ENCODE assay signal across 11 cellular contexts in genomic region chr2:235614900-235615712, GRCh38.
A peak's percentile ranks its signal among the peaks of the same experiment; 100 is the strongest.
DNase-seq lines count a peak whose midpoint lies in the region; ATAC-seq and TF ChIP-seq lines count a peak whose summit lies in the region.
"Had no signal": no experiment of that assay in that cellular context is flagged by ENCODE, and none has a peak within 500 bp of the region (broad histone marks: within the 10 kb centered on the region; RNA-seq: fewer than 3 reads in every experiment).

No MANE protein-coding gene starts in this region.

- H3K36me3 ChIP-seq in stomach, result no peaks in the 10 kb centered on the region

- intact Hi-C loops in stomach (cut with DNase I; ENCODE audit: low total_unique reads), result no loop called here
- intact Hi-C loops in activated CD8-positive, alpha-beta T cell treated with anti-CD3 and anti-CD28 coated beads for 36 hours (cut with micrococcal nuclease), result no loop called here

- TF ChIP-seq POLR2A in stomach (IDR thresholded peaks at IDR 0.05), result no peak

- no peak overlapping the region for H3K4me3 ChIP-seq in stomach

- DNase-seq in HCEC 1CT (peak; percentile 89), astrocyte of the hippocampus (ENCODE audit: low read depth, low spot score) (peak; percentile 48), hypothalamus (lab: John Stamatoyannopoulos, UW) (peak in 44 of 51 donors; percentile 28 to 92 (median 76)), stomach (no peak), ACHN (no peak)
- no peak for DNase-seq in activated CD8-positive, alpha-beta T cell treated with anti-CD3 and anti-CD28 coated beads for 36 hours
- DNase-seq: activated CD4-positive, alpha-beta T cell treated with anti-CD3 and anti-CD28 coated beads for 1 hour; NCI-H446 had no signal

- H3K4me1 ChIP-seq in stomach, result peaks cover 0 to 36% (median 23%) of the 10 kb centered on the region in 4 donors

- POLR2A ChIA-PET in activated CD8-positive, alpha-beta T cell treated with anti-CD3 and anti-CD28 coated beads for 36 hours (lab: Charles Lee), result no interaction called here

- CTCF ChIA-PET in activated CD8-positive, alpha-beta T cell treated with anti-CD3 and anti-CD28 coated beads for 36 hours (lab: Charles Lee), result no interaction called here

- TF ChIP-seq EP300 in stomach (IDR thresholded peaks at IDR 0.05), result no peak

- no peak for TF ChIP-seq CTCF in stomach (IDR thresholded peaks at IDR 0.05)
- no peak for TF ChIP-seq CTCF in activated CD8-positive, alpha-beta T cell treated with anti-CD3 and anti-CD28 coated beads for 36 hours (IDR thresholded peaks at IDR 0.05)

- no peak for ATAC-seq in HG03039 (IDR thresholded peaks at IDR 0.05; ENCODE audit: unreplicated experiment)
- no peak for ATAC-seq in activated CD8-positive, alpha-beta T cell treated with anti-CD3 and anti-CD28 coated beads for 36 hours
- no peak for ATAC-seq in HG03565 (IDR thresholded peaks at IDR 0.05; ENCODE audit: unreplicated experiment)

- H3K27me3 ChIP-seq in stomach, result no peaks in the 10 kb centered on the region

- no peak overlapping the region for H3K4me3 Mint-ChIP-seq in activated CD8-positive, alpha-beta T cell treated with anti-CD3 and anti-CD28 coated beads for 36 hours
- H3K4me3 Mint-ChIP-seq: stimulated activated naive CD8-positive, alpha-beta T cell treated with anti-CD3 and anti-CD28 coated beads, Interleukin-15, Interleukin-2, amounts not matched to agents 100 ng/mL and 50 ng/mL, for 24 hours had no signal

- H3K27ac ChIP-seq in stomach, result peak overlapping the region in 3 of 5 donors; percentile 10 to 66 (median 19)

- peaks cover 2% of the 10 kb centered on the region for H3K27me3 Mint-ChIP-seq in activated CD8-positive, alpha-beta T cell treated with anti-CD3 and anti-CD28 coated beads for 36 hours

- no peaks in the 10 kb centered on the region for H3K4me1 Mint-ChIP-seq in activated CD8-positive, alpha-beta T cell treated with anti-CD3 and anti-CD28 coated beads for 36 hours (ENCODE audit: low read depth)

- no peaks in the 10 kb centered on the region for H3K9me3 ChIP-seq in stomach

- H3K36me3 Mint-ChIP-seq in activated CD8-positive, alpha-beta T cell treated with anti-CD3 and anti-CD28 coated beads for 36 hours (ENCODE audit: low read depth), result no peaks in the 10 kb centered on the region

- H3K9me3 Mint-ChIP-seq in activated CD8-positive, alpha-beta T cell treated with anti-CD3 and anti-CD28 coated beads for 36 hours, result no peaks in the 10 kb centered on the region
- H3K9me3 Mint-ChIP-seq: stimulated activated naive CD8-positive, alpha-beta T cell treated with anti-CD3 and anti-CD28 coated beads, Interleukin-15, Interleukin-2, amounts not matched to agents 100 ng/mL and 50 ng/mL, for 24 hours had no signal

- 55 to 72% (median 68%) methylated on average over 11 of the region's 11 CpGs for WGBS in stomach, 5 donors

- in situ Hi-C loops in ACHN (cut with HindIII; ENCODE audit: low pct_ligation_motif_present, low pct_unique_long_range_greater_than_20kb, low sequenced_read_pairs), result no loop called here

- H3K27ac Mint-ChIP-seq in activated CD8-positive, alpha-beta T cell treated with anti-CD3 and anti-CD28 coated beads for 36 hours, result no peak overlapping the region
- H3K27ac Mint-ChIP-seq: stimulated activated naive CD8-positive, alpha-beta T cell treated with anti-CD3 and anti-CD28 coated beads, Interleukin-15, Interleukin-2, amounts not matched to agents 100 ng/mL and 50 ng/mL, for 24 hours had no signal

Comparison
In these comparisons a context has a peak if more than half of its experiments do, and no peak if none do; other contexts are left out.
1. DNase-seq: peak in HCEC 1CT (single experiment), astrocyte of the hippocampus (single experiment) and hypothalamus (44 of 51); none in stomach (single experiment), activated CD8-positive, alpha-beta T cell treated with anti-CD3 and anti-CD28 coated beads for 36 hours (single experiment) and ACHN (single experiment).